In the genomic region with DNA sequence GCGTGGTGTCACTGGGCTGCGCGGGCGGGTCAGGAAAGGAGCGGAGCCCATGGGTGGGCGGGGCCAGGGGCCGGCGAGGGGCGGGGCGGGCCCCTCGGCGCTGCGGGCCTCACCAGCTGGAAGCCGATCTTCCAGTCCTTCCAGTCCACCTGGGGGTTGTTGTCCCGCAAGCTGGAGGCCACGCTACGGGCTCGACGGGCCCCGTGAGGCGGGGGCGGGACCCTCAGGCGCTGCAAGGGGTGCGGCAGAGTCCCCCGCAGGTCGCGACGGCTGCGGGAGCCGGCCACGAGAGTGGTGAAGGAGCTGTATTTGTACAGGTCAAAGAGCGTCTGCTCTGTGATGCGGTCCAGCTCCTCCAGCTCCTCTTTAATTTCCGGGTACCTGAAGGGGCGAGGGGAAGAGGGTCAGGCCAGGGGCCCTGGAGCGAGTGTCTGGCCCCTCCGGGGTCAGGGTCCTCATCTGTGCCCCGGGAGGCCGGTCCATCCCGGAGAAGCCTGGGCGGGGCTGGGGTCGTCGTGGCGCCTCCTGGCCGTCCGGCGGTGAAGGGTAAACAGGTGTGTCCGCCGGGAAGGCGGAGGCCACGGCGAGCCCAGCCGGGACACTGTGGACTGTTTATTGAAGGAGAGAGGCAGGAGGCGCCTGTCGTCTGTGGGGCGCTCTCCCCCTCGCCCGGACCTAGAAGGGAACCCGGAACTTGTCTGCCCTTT, we compare ENCODE assay signal across 1 cellular context.
TF ChIP-seq lines count a peak whose summit lies in the region.

No MANE protein-coding gene starts in this region.

TF ChIP-seq in HepG2, 621 proteins besides CTCF, POLR2A, EP300 and RAD21 (continued from another document and continues in another):
- TF ChIP-seq IKZF4 (CRISPR knock-in tag; IDR thresholded peaks at IDR 0.05; ENCODE audit: borderline replicate concordance, low read depth, not compliant biosample characterization) = no peak
- TF ChIP-seq, protein P1, sequence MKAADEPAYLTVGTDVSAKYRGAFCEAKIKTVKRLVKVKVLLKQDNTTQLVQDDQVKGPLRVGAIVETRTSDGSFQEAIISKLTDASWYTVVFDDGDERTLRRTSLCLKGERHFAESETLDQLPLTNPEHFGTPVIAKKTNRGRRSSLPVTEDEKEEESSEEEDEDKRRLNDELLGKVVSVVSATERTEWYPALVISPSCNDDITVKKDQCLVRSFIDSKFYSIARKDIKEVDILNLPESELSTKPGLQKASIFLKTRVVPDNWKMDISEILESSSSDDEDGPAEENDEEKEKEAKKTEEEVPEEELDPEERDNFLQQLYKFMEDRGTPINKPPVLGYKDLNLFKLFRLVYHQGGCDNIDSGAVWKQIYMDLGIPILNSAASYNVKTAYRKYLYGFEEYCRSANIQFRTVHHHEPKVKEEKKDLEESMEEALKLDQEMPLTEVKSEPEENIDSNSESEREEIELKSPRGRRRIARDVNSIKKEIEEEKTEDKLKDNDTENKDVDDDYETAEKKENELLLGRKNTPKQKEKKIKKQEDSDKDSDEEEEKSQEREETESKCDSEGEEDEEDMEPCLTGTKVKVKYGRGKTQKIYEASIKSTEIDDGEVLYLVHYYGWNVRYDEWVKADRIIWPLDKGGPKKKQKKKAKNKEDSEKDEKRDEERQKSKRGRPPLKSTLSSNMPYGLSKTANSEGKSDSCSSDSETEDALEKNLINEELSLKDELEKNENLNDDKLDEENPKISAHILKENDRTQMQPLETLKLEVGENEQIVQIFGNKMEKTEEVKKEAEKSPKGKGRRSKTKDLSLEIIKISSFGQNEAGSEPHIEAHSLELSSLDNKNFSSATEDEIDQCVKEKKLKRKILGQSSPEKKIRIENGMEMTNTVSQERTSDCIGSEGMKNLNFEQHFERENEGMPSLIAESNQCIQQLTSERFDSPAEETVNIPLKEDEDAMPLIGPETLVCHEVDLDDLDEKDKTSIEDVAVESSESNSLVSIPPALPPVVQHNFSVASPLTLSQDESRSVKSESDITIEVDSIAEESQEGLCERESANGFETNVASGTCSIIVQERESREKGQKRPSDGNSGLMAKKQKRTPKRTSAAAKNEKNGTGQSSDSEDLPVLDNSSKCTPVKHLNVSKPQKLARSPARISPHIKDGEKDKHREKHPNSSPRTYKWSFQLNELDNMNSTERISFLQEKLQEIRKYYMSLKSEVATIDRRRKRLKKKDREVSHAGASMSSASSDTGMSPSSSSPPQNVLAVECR (CRISPR knock-in tag; IDR thresholded peaks at IDR 0.05; ENCODE audit: borderline replicate concordance) = peak; percentile 79; the same call in 1 of the 2 replicates
- peak; percentile 18; the same call in 1 of the 2 replicates for TF ChIP-seq SAFB2 (CRISPR knock-in tag; IDR thresholded peaks at IDR 0.05; ENCODE audit: borderline replicate concordance, low read depth)
- TF ChIP-seq ZFY (CRISPR knock-in tag; IDR thresholded peaks at IDR 0.05) = peak; percentile 85
- TF ChIP-seq RELA (CRISPR knock-in tag; IDR thresholded peaks at IDR 0.05) = peak; percentile 26; the same call in 1 of the 2 replicates
- TF ChIP-seq SATB2 (CRISPR knock-in tag; IDR thresholded peaks at IDR 0.05) = 0 out of 2 replicates have a peak, but pooled peaks have one; percentile 30
- no peak for TF ChIP-seq ZNF790 (CRISPR knock-in tag; IDR thresholded peaks at IDR 0.05; ENCODE audit: borderline replicate concordance)
- TF ChIP-seq, protein P2, sequence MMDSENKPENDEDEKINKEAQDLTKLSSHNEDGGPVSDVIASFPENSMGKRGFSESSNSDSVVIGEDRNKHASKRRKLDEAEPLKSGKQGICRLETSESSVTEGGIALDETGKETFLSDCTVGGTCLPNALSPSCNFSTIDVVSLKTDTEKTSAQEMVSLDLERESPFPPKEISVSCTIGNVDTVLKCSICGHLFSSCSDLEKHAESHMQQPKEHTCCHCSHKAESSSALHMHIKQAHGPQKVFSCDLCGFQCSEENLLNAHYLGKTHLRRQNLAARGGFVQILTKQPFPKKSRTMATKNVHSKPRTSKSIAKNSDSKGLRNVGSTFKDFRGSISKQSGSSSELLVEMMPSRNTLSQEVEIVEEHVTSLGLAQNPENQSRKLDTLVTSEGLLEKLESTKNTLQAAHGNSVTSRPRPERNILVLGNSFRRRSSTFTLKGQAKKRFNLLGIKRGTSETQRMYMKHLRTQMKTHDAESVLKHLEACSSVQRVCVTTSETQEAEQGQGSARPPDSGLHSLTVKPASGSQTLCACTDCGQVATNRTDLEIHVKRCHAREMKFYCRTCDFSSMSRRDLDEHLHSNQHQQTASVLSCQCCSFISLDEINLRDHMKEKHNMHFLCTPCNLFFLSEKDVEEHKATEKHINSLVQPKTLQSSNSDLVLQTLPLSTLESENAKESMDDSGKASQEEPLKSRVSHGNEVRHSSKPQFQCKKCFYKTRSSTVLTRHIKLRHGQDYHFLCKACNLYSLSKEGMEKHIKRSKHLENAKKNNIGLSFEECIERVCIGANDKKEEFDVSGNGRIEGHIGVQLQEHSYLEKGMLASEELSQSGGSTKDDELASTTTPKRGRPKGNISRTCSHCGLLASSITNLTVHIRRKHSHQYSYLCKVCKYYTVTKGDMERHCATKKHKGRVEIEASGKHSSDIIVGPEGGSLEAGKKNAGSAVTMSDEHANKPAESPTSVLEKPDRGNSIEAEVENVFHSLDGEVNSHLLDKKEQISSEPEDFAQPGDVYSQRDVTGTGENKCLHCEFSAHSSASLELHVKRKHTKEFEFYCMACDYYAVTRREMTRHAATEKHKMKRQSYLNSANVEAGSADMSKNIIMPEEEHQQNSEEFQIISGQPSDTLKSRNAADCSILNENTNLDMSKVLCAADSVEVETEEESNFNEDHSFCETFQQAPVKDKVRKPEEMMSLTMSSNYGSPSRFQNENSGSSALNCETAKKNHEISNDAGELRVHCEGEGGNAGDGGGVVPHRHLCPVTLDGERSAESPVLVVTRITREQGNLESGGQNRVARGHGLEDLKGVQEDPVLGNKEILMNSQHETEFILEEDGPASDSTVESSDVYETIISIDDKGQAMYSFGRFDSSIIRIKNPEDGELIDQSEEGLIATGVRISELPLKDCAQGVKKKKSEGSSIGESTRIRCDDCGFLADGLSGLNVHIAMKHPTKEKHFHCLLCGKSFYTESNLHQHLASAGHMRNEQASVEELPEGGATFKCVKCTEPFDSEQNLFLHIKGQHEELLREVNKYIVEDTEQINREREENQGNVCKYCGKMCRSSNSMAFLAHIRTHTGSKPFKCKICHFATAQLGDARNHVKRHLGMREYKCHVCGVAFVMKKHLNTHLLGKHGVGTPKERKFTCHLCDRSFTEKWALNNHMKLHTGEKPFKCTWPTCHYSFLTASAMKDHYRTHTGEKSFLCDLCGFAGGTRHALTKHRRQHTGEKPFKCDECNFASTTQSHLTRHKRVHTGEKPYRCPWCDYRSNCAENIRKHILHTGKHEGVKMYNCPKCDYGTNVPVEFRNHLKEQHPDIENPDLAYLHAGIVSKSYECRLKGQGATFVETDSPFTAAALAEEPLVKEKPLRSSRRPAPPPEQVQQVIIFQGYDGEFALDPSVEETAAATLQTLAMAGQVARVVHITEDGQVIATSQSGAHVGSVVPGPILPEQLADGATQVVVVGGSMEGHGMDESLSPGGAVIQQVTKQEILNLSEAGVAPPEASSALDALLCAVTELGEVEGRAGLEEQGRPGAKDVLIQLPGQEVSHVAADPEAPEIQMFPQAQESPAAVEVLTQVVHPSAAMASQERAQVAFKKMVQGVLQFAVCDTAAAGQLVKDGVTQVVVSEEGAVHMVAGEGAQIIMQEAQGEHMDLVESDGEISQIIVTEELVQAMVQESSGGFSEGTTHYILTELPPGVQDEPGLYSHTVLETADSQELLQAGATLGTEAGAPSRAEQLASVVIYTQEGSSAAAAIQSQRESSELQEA (CRISPR knock-in tag; IDR thresholded peaks at IDR 0.05; ENCODE audit: not compliant biosample characterization) = peak; percentile 66
- TF ChIP-seq NCOR1 (IDR thresholded peaks at IDR 0.05; ENCODE audit: borderline replicate concordance, low read length) = peak; percentile 82
- TF ChIP-seq ISX (CRISPR knock-in tag; conservative IDR thresholded peaks at IDR 0.05) = no peak
- peak; percentile 68 for TF ChIP-seq ZNF609 (CRISPR knock-in tag; IDR thresholded peaks at IDR 0.05; ENCODE audit: borderline replicate concordance)
- peak; percentile 34; the same call in 1 of the 2 replicates for TF ChIP-seq KMT2B (CRISPR knock-in tag; IDR thresholded peaks at IDR 0.05)
- peak; percentile 86 for TF ChIP-seq ZNF574 (CRISPR knock-in tag; IDR thresholded peaks at IDR 0.05)
- peak; percentile 44; the same call in 1 of the 2 replicates for TF ChIP-seq ZNF281 (CRISPR knock-in tag; IDR thresholded peaks at IDR 0.05; ENCODE audit: borderline replicate concordance)
- TF ChIP-seq ZNF670 (CRISPR knock-in tag; IDR thresholded peaks at IDR 0.05; ENCODE audit: borderline replicate concordance) = no peak
- TF ChIP-seq, protein P3, sequence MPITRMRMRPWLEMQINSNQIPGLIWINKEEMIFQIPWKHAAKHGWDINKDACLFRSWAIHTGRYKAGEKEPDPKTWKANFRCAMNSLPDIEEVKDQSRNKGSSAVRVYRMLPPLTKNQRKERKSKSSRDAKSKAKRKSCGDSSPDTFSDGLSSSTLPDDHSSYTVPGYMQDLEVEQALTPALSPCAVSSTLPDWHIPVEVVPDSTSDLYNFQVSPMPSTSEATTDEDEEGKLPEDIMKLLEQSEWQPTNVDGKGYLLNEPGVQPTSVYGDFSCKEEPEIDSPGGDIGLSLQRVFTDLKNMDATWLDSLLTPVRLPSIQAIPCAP (CRISPR knock-in tag; IDR thresholded peaks at IDR 0.05; ENCODE audit: low read depth) = 0 out of 2 replicates have a peak, but pooled peaks have one; percentile 60
- no peak for TF ChIP-seq ZNF549 (CRISPR knock-in tag; IDR thresholded peaks at IDR 0.05)
- peak; percentile 35; the same call in 1 of the 3 replicates for TF ChIP-seq MXI1 (IDR thresholded peaks at IDR 0.05; ENCODE audit: borderline replicate concordance, low read depth, low read length)
- no peak for TF ChIP-seq SOX6 (IDR thresholded peaks at IDR 0.05)
- peak; percentile 79 for TF ChIP-seq SOX6 (CRISPR knock-in tag; IDR thresholded peaks at IDR 0.05)
